Comparison of ENCODE assay signal across 18 cellular contexts in the genomic region with DNA sequence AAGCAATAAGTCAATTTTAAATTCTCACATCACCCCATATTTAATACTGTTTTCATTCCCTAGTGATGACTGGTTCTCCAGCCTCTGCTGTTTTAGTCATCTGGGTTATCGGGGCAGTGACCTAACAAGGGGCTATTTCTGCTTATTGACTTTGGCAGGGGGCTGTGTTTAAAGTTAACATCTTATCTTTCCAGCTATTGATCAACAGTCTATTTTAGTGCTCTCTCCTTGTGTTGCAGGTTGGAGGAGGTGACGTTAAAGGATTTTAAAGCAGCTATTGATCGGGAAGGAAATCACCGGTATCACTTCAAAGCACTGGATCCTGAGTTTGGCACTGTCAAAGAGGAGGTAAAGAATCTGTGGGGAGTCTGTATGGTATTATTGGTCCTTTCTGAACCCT. TPM values are rescaled to one million over a fixed set of nuclear protein-coding genes. Genes with fewer than 3 reads are reported as not detected.
DNase-seq lines count a peak whose midpoint lies in the region; ATAC-seq and TF ChIP-seq lines count a peak whose summit lies in the region.
"Had no signal": no experiment of that assay in that cellular context is flagged by ENCODE, and none has a peak within 500 bp of the region (broad histone marks: within the 10 kb centered on the region; RNA-seq: fewer than 3 reads in every experiment).

No MANE protein-coding gene starts in this region.

- peaks cover 17% of the 10 kb centered on the region for H3K4me1 Mint-ChIP-seq in neural crest cell
- peaks cover 13% of the 10 kb centered on the region for H3K4me1 Mint-ChIP-seq in stimulated activated memory B cell treated with anti-CD40 and anti-IgM and Interleukin-4, amounts not matched to agents 10 μg/mL and 1 μg/mL and 100 μg/mL, for 72 hours
- H3K4me1 Mint-ChIP-seq: nephron had no signal

- H3K4me3 Mint-ChIP-seq in neural crest cell = no peak overlapping the region
- H3K4me3 Mint-ChIP-seq in stimulated activated memory B cell treated with anti-CD40 and anti-IgM and Interleukin-4, amounts not matched to agents 10 μg/mL and 1 μg/mL and 100 μg/mL, for 72 hours = no peak overlapping the region
- H3K4me3 Mint-ChIP-seq: dendritic cell treated with granulocyte-macrophage colony-stimulating factor and Interleukin-4, amounts not matched to agents 40 ng/mL and 50 ng/mL, for 4 days; nephron; type B pancreatic cell had no signal

- no peaks in the 10 kb centered on the region for H3K27me3 ChIP-seq in ACC112 (ENCODE audit: insufficient read depth, low read length)
- no peaks in the 10 kb centered on the region for H3K27me3 ChIP-seq in HUES48 (ENCODE audit: control insufficient read depth, insufficient read depth, low read length)
- no peaks in the 10 kb centered on the region for H3K27me3 ChIP-seq in esophagus muscularis mucosa
- H3K27me3 ChIP-seq: spleen had no signal

- H3K9me3 ChIP-seq in HUES48 (ENCODE audit: control insufficient read depth, insufficient read depth, low read length) (no peaks in the 10 kb centered on the region), esophagus muscularis mucosa (no peaks in the 10 kb centered on the region)
- H3K9me3 ChIP-seq: spleen had no signal

- DNase-seq in esophagus muscularis mucosa (ENCODE audit: extremely low spot score) = no peak
- no peak for DNase-seq in neural crest cell (ENCODE audit: low read depth, low spot score)
- no peak for DNase-seq in hippocampal formation (lab: John Stamatoyannopoulos, UW)
- DNase-seq in epidermal melanocyte (ENCODE audit: insufficient read length, low spot score) = no peak
- no peak for DNase-seq in COR-L47 (lab: John Stamatoyannopoulos, UW)
- DNase-seq: activated naive CD4-positive, alpha-beta T cell treated with Interleukin-2 at 50 U/mL for 16 hours; DMS 273 treated with DMSO at 0.1 percent for 48 hours; left cardiac atrium; NCI-H1105; NCI-H2227 treated with DMSO at 0.1 percent for 48 hours; spleen had no signal

- H3K27ac ChIP-seq in ACC112 (ENCODE audit: low read depth, low read length) = peak overlapping the region; percentile 96
- H3K27ac ChIP-seq in HUES48 (ENCODE audit: low read depth, low read length) = peak overlapping the region; percentile 52
- H3K27ac ChIP-seq in esophagus muscularis mucosa (replicated peaks in 1 of 4) = peak overlapping the region; percentile 9 to 60 (median 50)
- H3K27ac ChIP-seq: SK-N-MC, spleen had no signal

- H3K4me1 ChIP-seq in ACC112 (ENCODE audit: control insufficient read depth, insufficient read depth, low read length, unreplicated experiment) (peaks cover 31% of the 10 kb centered on the region), HUES48 (ENCODE audit: control insufficient read depth, insufficient read depth, low read length) (no peaks in the 10 kb centered on the region), esophagus muscularis mucosa (peaks cover 0 to 19% (median 11%) of the 10 kb centered on the region in 4 donors)
- H3K4me1 ChIP-seq: spleen had no signal

- peaks cover 8% of the 10 kb centered on the region; the same call in 1 of the 2 replicates for H3K36me3 ChIP-seq in ACC112 (ENCODE audit: insufficient read depth, low read length)
- H3K36me3 ChIP-seq in HUES48 (ENCODE audit: control insufficient read depth, insufficient read depth, low read length) = peaks cover 36% of the 10 kb centered on the region
- peaks cover 8 to 68% (median 28%) of the 10 kb centered on the region in 4 donors for H3K36me3 ChIP-seq in esophagus muscularis mucosa

- peak overlapping the region; percentile 48 for H3K27ac Mint-ChIP-seq in neural crest cell (ENCODE audit: unreplicated experiment)
- H3K27ac Mint-ChIP-seq in stimulated activated memory B cell treated with anti-CD40 and anti-IgM and Interleukin-4, amounts not matched to agents 10 μg/mL and 1 μg/mL and 100 μg/mL, for 72 hours = no peak overlapping the region
- H3K27ac Mint-ChIP-seq: dendritic cell treated with granulocyte-macrophage colony-stimulating factor and Interleukin-4, amounts not matched to agents 40 ng/mL and 50 ng/mL, for 4 days; nephron; type B pancreatic cell had no signal

- TF ChIP-seq POLR2A in esophagus muscularis mucosa (IDR thresholded peaks at IDR 0.05; ENCODE audit: low read depth) = no peak

- H3K4me3 ChIP-seq in ACC112 (ENCODE audit: low read depth, low read length) = peak overlapping the region; percentile 56; the same call in 1 of the 2 replicates
- H3K4me3 ChIP-seq in HUES48 (ENCODE audit: low read depth, low read length) = no peak overlapping the region
- no peak overlapping the region for H3K4me3 ChIP-seq in esophagus muscularis mucosa
- H3K4me3 ChIP-seq: SK-N-MC, spleen had no signal

- H3K27me3 Mint-ChIP-seq in neural crest cell (ENCODE audit: low read depth) = no peaks in the 10 kb centered on the region
- H3K27me3 Mint-ChIP-seq in stimulated activated memory B cell treated with anti-CD40 and anti-IgM and Interleukin-4, amounts not matched to agents 10 μg/mL and 1 μg/mL and 100 μg/mL, for 72 hours = no peaks in the 10 kb centered on the region
- H3K27me3 Mint-ChIP-seq: dendritic cell treated with granulocyte-macrophage colony-stimulating factor and Interleukin-4, amounts not matched to agents 40 ng/mL and 50 ng/mL, for 4 days; type B pancreatic cell had no signal

- TF ChIP-seq CTCF in esophagus muscularis mucosa (IDR thresholded peaks at IDR 0.05) (no peak), neural crest cell (conservative IDR thresholded peaks at IDR 0.05) (no peak)

- H3K36me3 Mint-ChIP-seq in neural crest cell (ENCODE audit: low read depth) = peaks cover 2% of the 10 kb centered on the region
- H3K36me3 Mint-ChIP-seq in stimulated activated memory B cell treated with anti-CD40 and anti-IgM and Interleukin-4, amounts not matched to agents 10 μg/mL and 1 μg/mL and 100 μg/mL, for 72 hours = no peaks in the 10 kb centered on the region

- H3K9ac ChIP-seq in HUES48 (ENCODE audit: low read depth, low read length) = no peak overlapping the region

- WGBS in esophagus muscularis mucosa = 88% methylated on average over 4 of the region's 4 CpGs

- H3K9me3 Mint-ChIP-seq in neural crest cell = no peaks in the 10 kb centered on the region
- H3K9me3 Mint-ChIP-seq in stimulated activated memory B cell treated with anti-CD40 and anti-IgM and Interleukin-4, amounts not matched to agents 10 μg/mL and 1 μg/mL and 100 μg/mL, for 72 hours = no peaks in the 10 kb centered on the region
- H3K9me3 Mint-ChIP-seq: dendritic cell treated with granulocyte-macrophage colony-stimulating factor and Interleukin-4, amounts not matched to agents 40 ng/mL and 50 ng/mL, for 4 days; nephron; type B pancreatic cell had no signal

- no peak for ATAC-seq in stimulated activated memory B cell treated with anti-CD40 and anti-IgM and Interleukin-4, amounts not matched to agents 10 μg/mL and 1 μg/mL and 100 μg/mL, for 72 hours

- no peak for TF ChIP-seq EP300 in esophagus muscularis mucosa (IDR thresholded peaks at IDR 0.05)

- H2AFZ ChIP-seq in ACC112 (ENCODE audit: low read length, unreplicated experiment) = no peak overlapping the region

- intact Hi-C loops in esophagus muscularis mucosa (cut with DNase I) = no loop called here

- no peaks in the 10 kb centered on the region for H3K79me2 ChIP-seq in ACC112 (ENCODE audit: control insufficient read depth, insufficient read depth, low read length, unreplicated experiment)

RNA-seq across cellular contexts. Expression of a gene that starts 7.7 kb away (rescaled TPM):
- 10 to 100 TPM; 27.2 to 32.4 (median 29.4) TPM for total RNA-seq in esophagus muscularis mucosa
- total RNA-seq in neural crest cell = 52.4 and 52.9 TPM in 2 replicates

RNA-seq across cellular contexts. Expression of a gene that starts 56.3 kb away (rescaled TPM):
- 1 to 10 TPM in 2 of 4 donors, under 1 TPM in 2; 0.83 to 1.5 (median 1.1) TPM for total RNA-seq in esophagus muscularis mucosa
- 3.6 and 4.5 TPM in 2 replicates for total RNA-seq in neural crest cell

RNA-seq across cellular contexts. Expression of a gene that starts 56.6 kb away (rescaled TPM):
- 10 to 100 TPM; 13.7 to 20.4 (median 16.1) TPM for total RNA-seq in esophagus muscularis mucosa
- total RNA-seq in neural crest cell = 33.1 and 34.4 TPM in 2 replicates
